In the genomic region with DNA sequence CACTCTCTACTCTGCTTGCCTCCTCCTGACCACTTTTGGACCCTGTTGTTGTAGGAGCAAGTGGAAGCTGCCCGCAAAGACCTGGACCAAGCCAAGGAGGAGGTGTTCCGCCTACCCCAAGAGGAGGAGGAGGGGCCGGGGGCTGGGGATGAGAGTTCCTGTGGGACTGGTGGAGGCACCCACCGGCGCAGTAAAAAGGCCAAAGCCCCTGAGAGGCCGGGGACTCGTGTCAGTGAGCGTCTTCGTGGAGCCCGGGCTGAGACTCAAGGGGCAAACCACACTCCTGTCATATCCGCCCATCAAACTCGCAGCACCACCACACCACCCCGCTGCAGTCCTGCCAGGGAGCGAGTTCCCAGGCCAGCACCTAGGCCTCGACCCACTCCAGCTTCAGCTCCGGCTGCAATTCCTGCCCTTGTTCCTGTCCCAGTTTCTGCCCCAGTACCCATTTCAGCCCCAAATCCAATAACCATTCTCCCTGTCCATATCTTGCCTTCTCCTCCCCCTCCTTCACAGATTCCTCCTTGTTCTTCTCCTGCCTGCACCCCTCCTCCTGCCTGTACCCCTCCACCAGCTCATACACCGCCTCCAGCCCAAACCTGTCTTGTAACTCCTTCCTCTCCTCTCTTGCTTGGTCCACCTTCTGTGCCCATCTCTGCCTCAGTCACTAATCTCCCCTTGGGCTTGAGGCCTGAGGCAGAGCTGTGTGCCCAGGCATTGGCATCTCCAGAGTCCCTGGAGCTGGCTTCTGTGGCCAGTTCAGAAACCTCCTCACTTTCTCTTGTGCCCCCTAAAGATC, we compare ENCODE assay signal across 14 cellular contexts. TPM values are rescaled to one million over a fixed set of nuclear protein-coding genes. Genes with fewer than 3 reads are reported as not detected.
DNase-seq lines count a peak whose midpoint lies in the region; ATAC-seq and TF ChIP-seq lines count a peak whose summit lies in the region.
"Had no signal": no experiment of that assay in that cellular context is flagged by ENCODE, and none has a peak within 500 bp of the region (broad histone marks: within the 10 kb centered on the region; RNA-seq: fewer than 3 reads in every experiment).

No MANE protein-coding gene starts in this region.

- H3K36me3 ChIP-seq in breast epithelium (peaks cover 21% of the 10 kb centered on the region), Caco-2 (ENCODE audit: control insufficient read depth, insufficient read depth, low read length) (peaks cover 8% of the 10 kb centered on the region)

- H3K36me3 Mint-ChIP-seq in MCF 10A (ENCODE audit: insufficient read depth, unreplicated experiment): peaks cover 91% of the 10 kb centered on the region
- H3K36me3 Mint-ChIP-seq in endothelial cell (ENCODE audit: low read depth, unreplicated experiment): peaks cover 58% of the 10 kb centered on the region
- peaks cover 38 to 71% of the 10 kb centered on the region in 2 donors for H3K36me3 Mint-ChIP-seq in stimulated activated naive B cell treated with anti-CD40 and anti-IgM and Interleukin-4, amounts not matched to agents 10 μg/mL and 1 μg/mL and 100 μg/mL, for 72 hours
- H3K36me3 Mint-ChIP-seq in Caco-2 (ENCODE audit: insufficient read depth, unreplicated experiment): peaks cover 80% of the 10 kb centered on the region

- TF ChIP-seq CTCF in MCF 10A (IDR thresholded peaks at IDR 0.05; ENCODE audit: unreplicated experiment) (no peak), breast epithelium (IDR thresholded peaks at IDR 0.05) (no peak), RWPE1 (conservative IDR thresholded peaks at IDR 0.05; ENCODE audit: low read depth) (no peak), endothelial cell (IDR thresholded peaks at IDR 0.05; ENCODE audit: unreplicated experiment) (no peak), Caco-2 (IDR thresholded peaks at IDR 0.05; ENCODE audit: insufficient read depth in 1 of 2, low read depth in 1 of 2, low read length in 1 of 2, severe bottlenecking in 1 of 2, unreplicated experiment in 1 of 2) (no peak)

- intact Hi-C loops in MCF 10A (cut with micrococcal nuclease) (no loop called here), breast epithelium (cut with DNase I; ENCODE audit: low total_unique reads) (no loop called here), Caco-2 (cut with micrococcal nuclease; ENCODE audit: unreplicated experiment) (no loop called here)

- no peak overlapping the region for H3K4me3 Mint-ChIP-seq in MCF 10A (ENCODE audit: unreplicated experiment)
- peak overlapping the region; percentile 79 for H3K4me3 Mint-ChIP-seq in endothelial cell (ENCODE audit: unreplicated experiment)
- H3K4me3 Mint-ChIP-seq in stimulated activated naive B cell treated with anti-CD40 and anti-IgM and Interleukin-4, amounts not matched to agents 10 μg/mL and 1 μg/mL and 100 μg/mL, for 72 hours: no peak overlapping the region
- H3K4me3 Mint-ChIP-seq in Caco-2 (ENCODE audit: unreplicated experiment): no peak overlapping the region
- H3K4me3 Mint-ChIP-seq: CD8-positive, alpha-beta memory T cell had no signal

- H3K27me3 Mint-ChIP-seq in MCF 10A (ENCODE audit: insufficient read depth, unreplicated experiment) (no peaks in the 10 kb centered on the region), endothelial cell (ENCODE audit: unreplicated experiment) (peaks cover 9% of the 10 kb centered on the region), Caco-2 (ENCODE audit: insufficient read depth, unreplicated experiment) (no peaks in the 10 kb centered on the region)
- H3K27me3 Mint-ChIP-seq in stimulated activated naive B cell treated with anti-CD40 and anti-IgM and Interleukin-4, amounts not matched to agents 10 μg/mL and 1 μg/mL and 100 μg/mL, for 72 hours: no peaks in the 10 kb centered on the region
- H3K27me3 Mint-ChIP-seq: CD8-positive, alpha-beta memory T cell; IgD-negative memory B cell had no signal

- ATAC-seq in stimulated activated naive B cell treated with anti-CD40 and anti-IgM and Interleukin-4, amounts not matched to agents 10 μg/mL and 1 μg/mL and 100 μg/mL, for 72 hours (replicated peaks): no peak

- DNase-seq in MCF 10A (ENCODE audit: unreplicated experiment) (no peak), breast epithelium (ENCODE audit: low spot score in 2 of 2) (no peak), RWPE1 (ENCODE audit: low spot score) (no peak), endothelial cell (ENCODE audit: low spot score) (no peak), Caco-2 (no peak), NCI-H1105 treated with DMSO at 0.1 percent for 48 hours (lab: John Stamatoyannopoulos, UW) (no peak)
- DNase-seq in stimulated activated naive B cell treated with anti-CD40 and anti-IgM and Interleukin-4, amounts not matched to agents 10 μg/mL and 1 μg/mL and 100 μg/mL, for 72 hours: no peak
- DNase-seq: CD8-positive, alpha-beta memory T cell; DMS 273 treated with DMSO at 0.1 percent for 48 hours; NCI-H1436 treated with DMSO at 0.1 percent for 48 hours; NCI-H2081; NCI-H510A treated with DMSO at 0.1 percent for 48 hours; SHP77 treated with DMSO at 0.1 percent for 48 hours had no signal

- H3K27me3 ChIP-seq in breast epithelium (no peaks in the 10 kb centered on the region), Caco-2 (replicated peaks; ENCODE audit: control insufficient read depth, insufficient read depth, low read length) (no peaks in the 10 kb centered on the region)

- CTCF ChIA-PET in MCF 10A (lab: Yijun Ruan, JAX) (no interaction called here), RWPE1 (lab: Yijun Ruan, JAX) (no interaction called here), Caco-2 (lab: Charles Lee) (no interaction called here)

- TF ChIP-seq POLR2A in breast epithelium (IDR thresholded peaks at IDR 0.05): no peak

- H3K9me3 Mint-ChIP-seq in MCF 10A (ENCODE audit: unreplicated experiment) (no peaks in the 10 kb centered on the region), endothelial cell (ENCODE audit: unreplicated experiment) (no peaks in the 10 kb centered on the region), Caco-2 (ENCODE audit: unreplicated experiment) (no peaks in the 10 kb centered on the region)
- H3K9me3 Mint-ChIP-seq in stimulated activated naive B cell treated with anti-CD40 and anti-IgM and Interleukin-4, amounts not matched to agents 10 μg/mL and 1 μg/mL and 100 μg/mL, for 72 hours: no peaks in the 10 kb centered on the region
- H3K9me3 Mint-ChIP-seq: CD8-positive, alpha-beta memory T cell; IgD-negative memory B cell had no signal

- no peak overlapping the region for H3K27ac ChIP-seq in breast epithelium
- H3K27ac ChIP-seq in RWPE1: peak overlapping the region; percentile 88

- POLR2A ChIA-PET in MCF 10A (lab: Yijun Ruan, JAX) (interaction anchor here (1.1 to 2.3 kb wide), 4 partner anchors 11 to 19 kb away, joined by 3 to 12 read pairs (median 4); a partner anchor contains a TSS), RWPE1 (lab: Yijun Ruan, JAX; ENCODE audit: low non-redundant PET) (no interaction called here), Caco-2 (lab: Charles Lee) (no interaction called here)

- peaks cover 7 to 20% of the 10 kb centered on the region in 2 donors for H3K4me1 ChIP-seq in breast epithelium
- H3K4me1 ChIP-seq in Caco-2: peaks cover 27% of the 10 kb centered on the region

- peak overlapping the region; percentile 63 for H3K27ac Mint-ChIP-seq in MCF 10A (ENCODE audit: low read depth, unreplicated experiment)
- H3K27ac Mint-ChIP-seq in endothelial cell (ENCODE audit: unreplicated experiment): peak overlapping the region; percentile 57
- peak overlapping the region; percentile 48 for H3K27ac Mint-ChIP-seq in stimulated activated naive B cell treated with anti-CD40 and anti-IgM and Interleukin-4, amounts not matched to agents 10 μg/mL and 1 μg/mL and 100 μg/mL, for 72 hours
- H3K27ac Mint-ChIP-seq in Caco-2 (ENCODE audit: unreplicated experiment): no peak overlapping the region

- BruUV-seq in MCF 10A (replicated peaks; lab: Mats Ljungman, UMichigan): no TSS peak
- BruUV-seq in Caco-2 (replicated peaks; lab: Mats Ljungman, UMichigan): no TSS peak

- H3K4me1 Mint-ChIP-seq in MCF 10A (ENCODE audit: insufficient read depth, unreplicated experiment) (peaks cover 23% of the 10 kb centered on the region), endothelial cell (ENCODE audit: unreplicated experiment) (peaks cover 15% of the 10 kb centered on the region), Caco-2 (ENCODE audit: low read depth, unreplicated experiment) (peaks cover 28% of the 10 kb centered on the region)
- H3K4me1 Mint-ChIP-seq in stimulated activated naive B cell treated with anti-CD40 and anti-IgM and Interleukin-4, amounts not matched to agents 10 μg/mL and 1 μg/mL and 100 μg/mL, for 72 hours: peaks cover 19 to 37% of the 10 kb centered on the region in 2 donors

- H3K4me3 ChIP-seq in breast epithelium: no peak overlapping the region
- no peak overlapping the region for H3K4me3 ChIP-seq in Caco-2 (ENCODE audit: low read depth, low read length)

- H3K9me3 ChIP-seq in breast epithelium: no peaks in the 10 kb centered on the region
- no peaks in the 10 kb centered on the region for H3K9me3 ChIP-seq in Caco-2

RNA-seq across cellular contexts. Expression of a gene that starts 11.0 kb away (rescaled TPM):
- total RNA-seq in MCF 10A (2022) (28.0 and 28.4 TPM in 2 replicates), breast epithelium (10 to 100 TPM; 28.5 to 38.8 (median 35.7) TPM), endothelial cell (ENCODE audit: unreplicated experiment) (27.5 TPM), Caco-2 (2022) (40.8 and 48.6 TPM in 2 replicates)

RNA-seq across cellular contexts. Expression of a gene that starts 24.7 kb away (rescaled TPM):
- total RNA-seq in MCF 10A (2022) (4.8 and 5.2 TPM in 2 replicates), breast epithelium (10 to 100 TPM in 2 of 3 donors, 1 to 10 TPM in 1; 1.4 to 17.1 (median 13.4) TPM), endothelial cell (ENCODE audit: unreplicated experiment) (5.2 TPM), Caco-2 (2022) (4.0 and 4.5 TPM in 2 replicates)

RNA-seq across cellular contexts. Expression of a gene that starts 24.9 kb away (rescaled TPM):
- 78.0 and 85.0 TPM in 2 replicates for total RNA-seq in MCF 10A (2022)
- total RNA-seq in breast epithelium: 10 to 100 TPM; 77.0 to 84.7 (median 77.3) TPM
- 108 TPM for total RNA-seq in endothelial cell (ENCODE audit: unreplicated experiment)
- 94.0 and 97.6 TPM in 2 replicates for total RNA-seq in Caco-2 (2022)

RNA-seq across cellular contexts. Expression of a gene that starts 38.2 kb away (rescaled TPM):
- total RNA-seq in MCF 10A (2022) (52.3 and 60.7 TPM in 2 replicates), breast epithelium (10 to 100 TPM; 19.0 to 24.9 (median 20.8) TPM), endothelial cell (ENCODE audit: unreplicated experiment) (62.2 TPM), Caco-2 (2022) (56.1 and 57.4 TPM in 2 replicates)

RNA-seq across cellular contexts. Expression of a gene that starts 49.8 kb away (rescaled TPM):
- 10.9 and 14.1 TPM in 2 replicates for total RNA-seq in MCF 10A (2022)
- 10 to 100 TPM in 2 of 3 donors, 1 to 10 TPM in 1; 9.4 to 16.2 (median 10.5) TPM for total RNA-seq in breast epithelium
- total RNA-seq in endothelial cell (ENCODE audit: unreplicated experiment): 29.7 TPM
- total RNA-seq in Caco-2 (2022): 18.9 and 20.6 TPM in 2 replicates
